8 cellular contexts compared by ENCODE assay signal in genomic region chr1:227786673-227787512, GRCh38. TPM values are rescaled to one million over a fixed set of nuclear protein-coding genes. Genes with fewer than 3 reads are reported as not detected.
DNase-seq lines count a peak whose midpoint lies in the region; ATAC-seq and TF ChIP-seq lines count a peak whose summit lies in the region.

No MANE protein-coding gene starts in this region.

- no peaks in the 10 kb centered on the region for H3K36me3 ChIP-seq in parathyroid adenoma (ENCODE audit: control insufficient read depth, insufficient read depth, low read length)

- H3K9me3 ChIP-seq in parathyroid adenoma (ENCODE audit: control insufficient read depth, low read length), result no peaks in the 10 kb centered on the region

- no peak for DNase-seq in activated T-cell treated with anti-CD3 and anti-CD28 coated beads, Interleukin-2, amount 50 U/mL, for 24 hours
- no peak for DNase-seq in activated T-cell treated with anti-CD3 and anti-CD28 coated beads for 4 hours
- peak in 1 of 34 experiments; percentile 15 for DNase-seq in T-cell
- DNase-seq in fibroblast of the aortic adventitia (ENCODE audit: low read depth), result no peak
- DNase-seq in DMS114 treated with DMSO at 0.1 percent for 48 hours (lab: John Stamatoyannopoulos, UW; ENCODE audit: unreplicated experiment), result no peak
- no peak for DNase-seq in stimulated activated CD4-positive, alpha-beta T cell treated with anti-CD3 and anti-CD28 coated beads, Interleukin-4, amount 100 ng/mL, for 1 hour
- DNase-seq in activated gamma-delta T cell (lab: John Stamatoyannopoulos, UW), result no peak

- no peak for ATAC-seq in T-cell (replicated peaks in 1 of 4)

- H3K4me1 Mint-ChIP-seq in activated T-cell treated with anti-CD3 and anti-CD28 coated beads, Interleukin-2, amount 50 U/mL, for 24 hours (ENCODE audit: low read depth), result peaks cover 21% of the 10 kb centered on the region
- peaks cover 17 to 27% (median 27%) of the 10 kb centered on the region in 3 donors for H3K4me1 Mint-ChIP-seq in T-cell

- POLR2A ChIA-PET in T-cell (lab: Charles Lee), result interaction anchor here in 1 of 2 donors (0.5 kb wide), 1 partner anchor 1722 kb away, joined by 3 read pairs; no protein-coding TSS in a partner anchor

- H3K27me3 Mint-ChIP-seq in activated T-cell treated with anti-CD3 and anti-CD28 coated beads, Interleukin-2, amount 50 U/mL, for 24 hours, result peaks cover 7% of the 10 kb centered on the region
- no peaks in the 10 kb centered on the region for H3K27me3 Mint-ChIP-seq in T-cell

- H3K4me3 ChIP-seq in fibroblast of the aortic adventitia (ENCODE audit: low read depth, low read length) (peak overlapping the region; percentile 72), parathyroid adenoma (ENCODE audit: low read depth, low read length) (peak overlapping the region; percentile 48)

- H3K79me2 ChIP-seq in parathyroid adenoma, result no peaks in the 10 kb centered on the region

- H3K4me1 ChIP-seq in parathyroid adenoma, result peaks cover 2% of the 10 kb centered on the region

- H3K27ac Mint-ChIP-seq in activated T-cell treated with anti-CD3 and anti-CD28 coated beads, Interleukin-2, amount 50 U/mL, for 24 hours, result peak overlapping the region; percentile 22
- H3K27ac Mint-ChIP-seq in T-cell, result peak overlapping the region; percentile 50 to 72

- H2AFZ ChIP-seq in parathyroid adenoma, result peak overlapping the region; percentile 93

- peak overlapping the region; percentile 65 for H3K27ac ChIP-seq in parathyroid adenoma

- TF ChIP-seq CTCF in fibroblast of the aortic adventitia (IDR thresholded peaks at IDR 0.05; ENCODE audit: insufficient read depth, low read length) (no peak), parathyroid adenoma (IDR thresholded peaks at IDR 0.05) (no peak)

- H3K36me3 Mint-ChIP-seq in activated T-cell treated with anti-CD3 and anti-CD28 coated beads, Interleukin-2, amount 50 U/mL, for 24 hours (ENCODE audit: low read depth), result peaks cover 12% of the 10 kb centered on the region
- H3K36me3 Mint-ChIP-seq in T-cell, result peaks cover 3% of the 10 kb centered on the region

- CTCF ChIA-PET in T-cell (lab: Charles Lee), result interaction anchor here in 1 of 2 donors (1.3 kb wide), 1 partner anchor 24 kb away, joined by 6 read pairs; no protein-coding TSS in a partner anchor

- H3K4me2 ChIP-seq in parathyroid adenoma (ENCODE audit: low read length), result peak overlapping the region; percentile 78

- H3K9me3 Mint-ChIP-seq in activated T-cell treated with anti-CD3 and anti-CD28 coated beads, Interleukin-2, amount 50 U/mL, for 24 hours, result no peaks in the 10 kb centered on the region
- H3K9me3 Mint-ChIP-seq in T-cell, result no peaks in the 10 kb centered on the region

- H3K27me3 ChIP-seq in parathyroid adenoma (ENCODE audit: control insufficient read depth, insufficient read depth, low read length), result no peaks in the 10 kb centered on the region

- no peak overlapping the region for H3K9ac ChIP-seq in parathyroid adenoma

- peak overlapping the region; percentile 74 for H3K4me3 Mint-ChIP-seq in activated T-cell treated with anti-CD3 and anti-CD28 coated beads, Interleukin-2, amount 50 U/mL, for 24 hours
- peak overlapping the region; percentile 78 to 86 (median 81) for H3K4me3 Mint-ChIP-seq in T-cell

RNA-seq across cellular contexts. Expression of gene PRSS38, which starts 28.6 kb away (rescaled TPM):
- total RNA-seq in T-cell, result not detected
- total RNA-seq in fibroblast of the aortic adventitia (ENCODE audit: low replicate concordance), result not detected in 2 replicates

RNA-seq across cellular contexts. Expression of gene SNAP47, which starts 51.7 kb away (rescaled TPM):
- total RNA-seq in T-cell, result 10 to 100 TPM; 20.1 to 35.6 (median 30.7) TPM
- 31.1 and 35.9 TPM in 2 replicates for total RNA-seq in fibroblast of the aortic adventitia (ENCODE audit: low replicate concordance)

RNA-seq across cellular contexts. Expression of gene JMJD4, which starts 51.8 kb away (rescaled TPM):
- total RNA-seq in T-cell (10 to 100 TPM; 10.8 to 35.1 (median 33.5) TPM), fibroblast of the aortic adventitia (ENCODE audit: low replicate concordance) (13.4 and 26.8 TPM in 2 replicates)
